Comparison of ENCODE assay signal across 15 cellular contexts in the genomic region with DNA sequence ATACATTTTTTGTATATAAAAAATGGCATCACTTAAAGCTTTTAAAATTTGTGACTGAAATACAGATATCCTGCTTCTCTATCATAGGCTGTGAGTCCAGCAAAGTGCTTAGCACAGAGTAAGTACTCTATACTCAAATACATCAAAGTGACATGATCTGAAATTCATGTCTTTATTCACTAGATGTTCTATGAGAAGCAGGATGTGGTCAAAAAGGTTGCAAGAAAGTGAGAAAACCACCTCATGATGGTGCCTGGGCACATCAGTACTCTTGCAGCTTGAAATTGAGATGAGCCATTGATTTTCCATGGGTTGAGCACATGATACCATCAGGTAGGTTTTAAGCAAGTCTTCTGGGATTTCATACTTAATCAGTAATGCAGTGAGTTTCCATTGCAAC. TPM values are rescaled to one million over a fixed set of nuclear protein-coding genes. Genes with fewer than 3 reads are reported as not detected.
DNase-seq lines count a peak whose midpoint lies in the region; ATAC-seq, FAIRE-seq and TF ChIP-seq lines count a peak whose summit lies in the region.
"Had no signal": no experiment of that assay in that cellular context is flagged by ENCODE, and none has a peak within 500 bp of the region (broad histone marks: within the 10 kb centered on the region; RNA-seq: fewer than 3 reads in every experiment).

No MANE protein-coding gene starts in this region.

- H3K9me3 ChIP-seq in DND-41 (ENCODE audit: insufficient read depth, low read length, severe bottlenecking) (no peaks in the 10 kb centered on the region), GM12878 (replicated peaks; ENCODE audit: control insufficient read depth, insufficient read depth, low read length) (no peaks in the 10 kb centered on the region; the same call in 2 of the 3 replicates)

- H3K4me1 ChIP-seq in DND-41 (ENCODE audit: insufficient read depth, low read length) = peaks cover 48% of the 10 kb centered on the region
- H3K4me1 ChIP-seq in GM12878 (ENCODE audit: control insufficient read depth, insufficient read depth, low read length) = no peaks in the 10 kb centered on the region

- DNase-seq in DND-41 (peak; percentile 72), GM12878 (ENCODE audit: low read depth, low spot score) (peak; percentile 17), AG08395 (ENCODE audit: low spot score) (no peak), dedifferentiated amniotic fluid mesenchymal stem cell (ENCODE audit: extremely low spot score) (no peak), NCI-H524 (lab: John Stamatoyannopoulos, UW) (no peak)
- DNase-seq: amniotic stem cell, dorsolateral prefrontal cortex, HCEC 1CT, Karpas-422, NCI-H2029 had no signal

- H2AFZ ChIP-seq in DND-41 (ENCODE audit: low read depth, low read length) (no peak overlapping the region), GM12878 (ENCODE audit: control insufficient read depth, low read depth, low read length) (no peak overlapping the region)

- no peaks in the 10 kb centered on the region for H3K79me2 ChIP-seq in DND-41 (ENCODE audit: insufficient read depth, low read length)
- no peaks in the 10 kb centered on the region for H3K79me2 ChIP-seq in GM12878 (ENCODE audit: control insufficient read depth, insufficient read depth, low read length)

- RAD21 ChIA-PET in GM12878 (lab: Charles Lee; ENCODE audit: unreplicated experiment) = no interaction called here

- peak; percentile 97 for ATAC-seq in DND-41 (ENCODE audit: insufficient read depth, low read depth)
- ATAC-seq in GM18870 (IDR thresholded peaks at IDR 0.05; ENCODE audit: unreplicated experiment) = peak; percentile 43
- peak; percentile 44 for ATAC-seq in HG03439 (IDR thresholded peaks at IDR 0.05; ENCODE audit: unreplicated experiment)
- ATAC-seq in GM12878 = peak; percentile 28; the same call in 1 of the 3 replicates
- ATAC-seq in HG02678 (IDR thresholded peaks at IDR 0.05; ENCODE audit: unreplicated experiment) = no peak

- H4K20me1 ChIP-seq in DND-41 (ENCODE audit: insufficient read depth, low read length) (no peaks in the 10 kb centered on the region), GM12878 (ENCODE audit: control insufficient read depth, insufficient read depth) (no peaks in the 10 kb centered on the region)
- H4K20me1 ChIP-seq: BLaER1 treated with 17β-estradiol and CSF1 and Interleukin-3, amounts not matched to agents 10 nM and 100 nM had no signal

- TF ChIP-seq RAD21 in GM12878 (IDR thresholded peaks at IDR 0.05; ENCODE audit: insufficient read depth, low read depth, low read length) = no peak

- POLR2A ChIA-PET in GM12878 (lab: Charles Lee) = no interaction called here

- TF ChIP-seq CTCF in DND-41 (IDR thresholded peaks at IDR 0.05; ENCODE audit: borderline replicate concordance, extremely low read depth, low read length, poor library complexity, severe bottlenecking) (no peak), GM12878 (IDR thresholded peaks at IDR 0.05 in 2 of 3, conservative IDR thresholded peaks at IDR 0.05 in 1 of 3; ENCODE audit: control insufficient read depth in 2 of 3, extremely low read depth in 1 of 3, insufficient read depth in 1 of 3, low read depth in 3 of 3, low read length in 3 of 3) (no peak)

- in situ Hi-C loops in GM12878 (cut with MboI) = no loop called here

- H3K4me2 ChIP-seq in DND-41 (ENCODE audit: insufficient read depth, low read length) = peak overlapping the region; percentile 1; the same call in 1 of the 2 replicates
- H3K4me2 ChIP-seq in GM12878 (ENCODE audit: control insufficient read depth, insufficient read depth) = no peak overlapping the region

- H3K9ac ChIP-seq in DND-41 (ENCODE audit: low read depth, low read length) (no peak overlapping the region), GM12878 (ENCODE audit: control insufficient read depth, insufficient read depth, low read length) (no peak overlapping the region)
- H3K9ac ChIP-seq: BLaER1 treated with 17β-estradiol and CSF1 and Interleukin-3, amounts not matched to agents 10 nM and 100 nM had no signal

- no peak for TF ChIP-seq EP300 in GM12878 (IDR thresholded peaks at IDR 0.05; ENCODE audit: borderline replicate concordance in 1 of 2, control insufficient read depth in 1 of 2, low read depth in 2 of 2, low read length in 2 of 2)

- H3K27me3 ChIP-seq in DND-41 (ENCODE audit: insufficient read depth, low read length, poor library complexity) (no peaks in the 10 kb centered on the region), GM12878 (replicated peaks in 1 of 2; ENCODE audit: control insufficient read depth in 2 of 2, insufficient read depth in 2 of 2, low read length in 1 of 2) (no peaks in the 10 kb centered on the region)
- H3K27me3 ChIP-seq: BLaER1 treated with 17β-estradiol and CSF1 and Interleukin-3, amounts not matched to agents 10 nM and 100 nM had no signal

- H3K27ac ChIP-seq in DND-41 (ENCODE audit: low read length) (peak overlapping the region; percentile 67), GM12878 (ENCODE audit: control insufficient read depth, insufficient read depth) (no peak overlapping the region)
- H3K27ac ChIP-seq: BLaER1 treated with 17β-estradiol and CSF1 and Interleukin-3, amounts not matched to agents 10 nM and 100 nM; dorsolateral prefrontal cortex had no signal

- BruUV-seq in GM12878 (replicated peaks; lab: Mats Ljungman, UMichigan) = no TSS peak

- CTCF ChIA-PET in GM12878 (lab: Yijun Ruan, JAX) = no interaction called here

- SMC1A ChIA-PET in GM12878 (lab: Charles Lee; ENCODE audit: uncharacterized antibody, unreplicated experiment) = no interaction called here

- intact Hi-C loops in GM12878 (cut with micrococcal nuclease; ENCODE audit: unreplicated experiment) = no loop called here

- FAIRE-seq in GM12878 (lab: Jason Lieb, UNC) = no peak
- FAIRE-seq: G401.6 had no signal

- no peak overlapping the region for H3K4me3 ChIP-seq in DND-41 (ENCODE audit: low read depth in 1 of 2, low read length in 2 of 2)
- no peak overlapping the region for H3K4me3 ChIP-seq in GM12878
- H3K4me3 ChIP-seq: BLaER1 treated with 17β-estradiol and CSF1 and Interleukin-3, amounts not matched to agents 10 nM and 100 nM; dorsolateral prefrontal cortex had no signal

- H3K36me3 ChIP-seq in DND-41 (ENCODE audit: insufficient read depth, low read length) = no peaks in the 10 kb centered on the region
- H3K36me3 ChIP-seq in GM12878 (ENCODE audit: control insufficient read depth in 2 of 2, insufficient read depth in 2 of 2, low read length in 1 of 2) = no peaks in the 10 kb centered on the region
- H3K36me3 ChIP-seq: BLaER1 treated with 17β-estradiol and CSF1 and Interleukin-3, amounts not matched to agents 10 nM and 100 nM had no signal

- no peak for TF ChIP-seq POLR2A in GM12878 (IDR thresholded peaks at IDR 0.05; ENCODE audit: low read depth, low read length)

TF ChIP-seq in GM12878, 131 proteins besides CTCF, POLR2A, EP300 and RAD21 (continues in another document):
- no peak for TF ChIP-seq HDAC6 (IDR thresholded peaks at IDR 0.05; ENCODE audit: unreplicated experiment)
- TF ChIP-seq, protein P1, sequence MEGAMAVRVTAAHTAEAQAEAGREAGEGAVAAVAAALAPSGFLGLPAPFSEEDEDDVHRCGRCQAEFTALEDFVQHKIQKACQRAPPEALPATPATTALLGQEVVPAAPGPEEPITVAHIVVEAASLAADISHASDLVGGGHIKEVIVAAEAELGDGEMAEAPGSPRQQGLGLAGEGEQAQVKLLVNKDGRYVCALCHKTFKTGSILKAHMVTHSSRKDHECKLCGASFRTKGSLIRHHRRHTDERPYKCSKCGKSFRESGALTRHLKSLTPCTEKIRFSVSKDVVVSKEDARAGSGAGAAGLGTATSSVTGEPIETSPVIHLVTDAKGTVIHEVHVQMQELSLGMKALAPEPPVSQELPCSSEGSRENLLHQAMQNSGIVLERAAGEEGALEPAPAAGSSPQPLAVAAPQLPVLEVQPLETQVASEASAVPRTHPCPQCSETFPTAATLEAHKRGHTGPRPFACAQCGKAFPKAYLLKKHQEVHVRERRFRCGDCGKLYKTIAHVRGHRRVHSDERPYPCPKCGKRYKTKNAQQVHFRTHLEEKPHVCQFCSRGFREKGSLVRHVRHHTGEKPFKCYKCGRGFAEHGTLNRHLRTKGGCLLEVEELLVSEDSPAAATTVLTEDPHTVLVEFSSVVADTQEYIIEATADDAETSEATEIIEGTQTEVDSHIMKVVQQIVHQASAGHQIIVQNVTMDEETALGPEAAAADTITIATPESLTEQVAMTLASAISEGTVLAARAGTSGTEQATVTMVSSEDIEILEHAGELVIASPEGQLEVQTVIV (IDR thresholded peaks at IDR 0.05; ENCODE audit: borderline replicate concordance, partially characterized antibody) = no peak

RNA-seq across cellular contexts. Expression of a gene that starts 20.4 kb away (rescaled TPM):
- total RNA-seq in GM12878 (2013; cell fraction: nucleolus; rRNA removed) = not detected in 2 replicates
- total RNA-seq in GM12878 (2014; rRNA removed) = not detected in 2 replicates
- not detected in 2 replicates for total RNA-seq in GM12878 (2014; rRNA removed; fragmentation: Illumina TruSeq; extraction: Trizol)
- total RNA-seq in GM12878 (2021) = 0.21 and 0.33 TPM in 2 replicates
- not detected for polyA plus RNA-seq in GM12878 (2011; ENCODE audit: low read depth)
- polyA plus RNA-seq in GM12878 (2011; rRNA removed) = not detected in 2 replicates
- not detected in 2 replicates for polyA plus RNA-seq in GM12878 (2011; cell fraction: cytosol; rRNA removed)
- polyA plus RNA-seq in GM12878 (2011; cell fraction: nucleus; rRNA removed) = not detected in 2 replicates
- polyA plus RNA-seq in GM12878 (2012) = not detected in 2 replicates
- polyA plus RNA-seq in GM12878 (2014; fragmentation: Illumina TruSeq; extraction: Trizol) = not detected in 2 replicates
- polyA plus RNA-seq in GM12878 (2014; fragmentation: Nextera tagmentation; extraction: Ambion mirVana) = not detected
- polyA plus RNA-seq in GM12878 (2014; rRNA removed) = not detected in 2 replicates
- under 1 TPM; 0.11 to 0.16 TPM for polyA plus RNA-seq in GM12878 (2016; fragmentation: Nextera tagmentation; extraction: Ambion mirVana)
- not detected in 2 replicates for polyA minus RNA-seq in GM12878 (2011; rRNA and poly(A)+ RNA removed)
- polyA minus RNA-seq in GM12878 (2011; cell fraction: cytosol; rRNA and poly(A)+ RNA removed) = not detected in 2 replicates
- polyA minus RNA-seq in GM12878 (2011; cell fraction: nucleus; rRNA and poly(A)+ RNA removed) = not detected in 2 replicates

RNA-seq across cellular contexts. Expression of a gene that starts 49.5 kb away (rescaled TPM):
- not detected in 2 replicates for total RNA-seq in GM12878 (2013; cell fraction: nucleolus; rRNA removed)
- total RNA-seq in GM12878 (2014; rRNA removed) (not detected in 2 replicates), GM12878 (2014; rRNA removed; fragmentation: Illumina TruSeq; extraction: Trizol) (not detected in 2 replicates), GM12878 (2021) (not detected in 2 replicates)
- not detected for polyA plus RNA-seq in GM12878 (2011; ENCODE audit: low read depth)
- polyA plus RNA-seq in GM12878 (2011; rRNA removed) (not detected in 2 replicates), GM12878 (2014; fragmentation: Illumina TruSeq; extraction: Trizol) (not detected in 2 replicates), GM12878 (2014; fragmentation: Nextera tagmentation; extraction: Ambion mirVana) (not detected), GM12878 (2014; rRNA removed) (not detected in 2 replicates), GM12878 (2016; fragmentation: Nextera tagmentation; extraction: Ambion mirVana) (not detected)
- not detected in 2 replicates for polyA plus RNA-seq in GM12878 (2011; cell fraction: cytosol; rRNA removed)
- not detected in 2 replicates for polyA plus RNA-seq in GM12878 (2011; cell fraction: nucleus; rRNA removed)
- not detected in 2 replicates for polyA plus RNA-seq in GM12878 (2012)
- polyA minus RNA-seq in GM12878 (2011; rRNA and poly(A)+ RNA removed) = not detected in 2 replicates
- not detected in 2 replicates for polyA minus RNA-seq in GM12878 (2011; cell fraction: cytosol; rRNA and poly(A)+ RNA removed)
- not detected in 2 replicates for polyA minus RNA-seq in GM12878 (2011; cell fraction: nucleus; rRNA and poly(A)+ RNA removed)

Comparison
In these comparisons a context has a peak if more than half of its experiments do, and no peak if none do; other contexts are left out.
1. DNase-seq: peak in DND-41 (single experiment) and GM12878 (single experiment); none in AG08395 (single experiment), dedifferentiated amniotic fluid mesenchymal stem cell (single experiment) and NCI-H524 (0 of 2).